Comparison of ENCODE assay signal across 32 cellular contexts in the genomic region with DNA sequence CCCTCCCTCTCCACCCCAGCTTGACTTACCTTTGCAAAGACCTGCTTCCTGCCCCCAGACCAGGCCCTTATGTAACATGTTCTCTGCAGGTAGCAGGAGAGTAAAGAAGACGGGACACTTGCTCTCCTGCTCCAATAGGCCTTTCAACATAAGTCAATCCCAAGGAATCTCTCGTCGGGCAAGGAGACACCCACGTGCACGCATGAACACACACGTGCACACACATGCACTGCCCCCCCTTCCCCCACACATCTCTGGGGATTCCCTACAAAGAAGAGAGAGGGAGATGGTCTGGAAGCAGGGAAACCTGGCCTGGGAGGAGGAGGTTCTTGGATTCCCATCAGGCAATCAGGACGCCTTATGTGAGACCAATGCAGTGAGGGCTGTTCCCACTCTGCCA. TPM values are rescaled to one million over a fixed set of nuclear protein-coding genes. Genes with fewer than 3 reads are reported as not detected.
"Had no signal": no experiment of that assay in that cellular context is flagged by ENCODE, and none has a peak within 500 bp of the region (broad histone marks: within the 10 kb centered on the region; RNA-seq: fewer than 3 reads in every experiment).

No MANE protein-coding gene starts in this region.

- ATAC-seq: effector memory CD8-positive, alpha-beta T cell; esophagus mucosa; gastrocnemius medialis; heart right ventricle; left cardiac atrium; left lung; left ventricle myocardium superior; lower lobe of right lung had no signal

- FAIRE-seq: endometrium, islet of Langerhans, keratinocyte had no signal

- H3K4me3 ChIP-seq: colonic mucosa, esophagus squamous epithelium, gastrocnemius medialis, heart right ventricle, left lung, lower lobe of right lung had no signal

- H3K9me3 ChIP-seq: colonic mucosa, esophagus squamous epithelium, gastrocnemius medialis, heart right ventricle, left lung, lower lobe of right lung had no signal

- H3K27me3 ChIP-seq: colonic mucosa, gastrocnemius medialis, heart right ventricle, left lung had no signal

- H3K4me3 Mint-ChIP-seq: dendritic cell treated with granulocyte-macrophage colony-stimulating factor and Interleukin-4, amounts not matched to agents 40 ng/mL and 50 ng/mL, for 4 days; effector memory CD8-positive, alpha-beta T cell; endodermal cell had no signal

- DNase-seq: colonic mucosa; cortex of kidney; effector CD8-positive, alpha-beta T cell; effector memory CD8-positive, alpha-beta T cell; endodermal cell; erythroblast; esophagus squamous epithelium; foreskin fibroblast; foreskin melanocyte; gastrocnemius medialis; glutamatergic neuron; head of caudate nucleus; heart right ventricle; hippocampal formation; left cardiac atrium; left lung; left ventricle myocardium superior; lower lobe of right lung; mesenchymal stem cell; midbrain had no signal

- H3K36me3 ChIP-seq: colonic mucosa, esophagus squamous epithelium, gastrocnemius medialis, heart right ventricle, left lung, lower lobe of right lung had no signal

- H3K27ac Mint-ChIP-seq: dendritic cell treated with granulocyte-macrophage colony-stimulating factor and Interleukin-4, amounts not matched to agents 40 ng/mL and 50 ng/mL, for 4 days; effector memory CD8-positive, alpha-beta T cell; endodermal cell had no signal

- H3K27ac ChIP-seq: colonic mucosa, epithelial cell of prostate, esophagus squamous epithelium, gastrocnemius medialis, heart right ventricle, left lung, lower lobe of right lung had no signal

- H3K4me1 ChIP-seq: colonic mucosa, esophagus squamous epithelium, left lung, lower lobe of right lung had no signal

- H3K9me3 Mint-ChIP-seq: dendritic cell treated with granulocyte-macrophage colony-stimulating factor and Interleukin-4, amounts not matched to agents 40 ng/mL and 50 ng/mL, for 4 days; effector memory CD8-positive, alpha-beta T cell; endodermal cell had no signal

RNA-seq across cellular contexts. Expression of gene ABCC12, which starts 41.4 kb away (rescaled TPM):
- total RNA-seq: chondrocyte, colonic mucosa, dermis microvascular lymphatic vessel endothelial cell, esophagus mucosa, esophagus squamous epithelium, glomerular endothelial cell, kidney epithelial cell, left cardiac atrium, left lung, left ventricle myocardium superior, lower lobe of right lung, lung microvascular endothelial cell, mononuclear cell had no signal
- polyA plus RNA-seq: keratinocyte had no signal
